9 cellular contexts compared by ENCODE assay signal in the genomic region with DNA sequence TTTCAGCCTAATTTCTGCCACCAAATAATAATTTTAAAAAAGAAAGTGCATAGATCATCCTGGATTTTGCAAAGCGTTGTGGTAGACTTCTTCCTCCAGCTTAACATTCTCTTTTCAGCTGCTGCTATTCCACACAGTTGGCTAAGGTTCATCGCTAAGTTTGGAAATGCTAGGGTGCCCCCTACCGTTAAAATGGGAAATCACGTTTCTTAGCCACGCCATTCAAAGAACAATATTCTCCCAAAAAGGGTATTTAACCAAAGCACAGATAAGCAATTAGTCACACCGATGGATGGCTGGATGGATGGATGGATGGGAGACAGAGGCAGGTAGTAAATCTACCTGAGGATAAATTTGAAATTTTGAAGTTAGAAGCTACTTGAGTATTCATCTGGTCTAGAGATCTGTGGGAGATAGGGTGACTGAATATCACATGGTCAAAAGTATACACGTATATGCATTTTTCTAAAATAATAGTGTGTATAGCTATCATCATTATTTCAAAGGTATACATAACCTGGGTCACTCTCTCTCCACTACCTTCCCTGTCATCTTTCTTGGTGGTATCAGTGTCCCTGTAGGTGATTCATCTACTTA.
DNase-seq lines count a peak whose midpoint lies in the region; ATAC-seq lines count a peak whose summit lies in the region.
"Had no signal": no experiment of that assay in that cellular context is flagged by ENCODE, and none has a peak within 500 bp of the region (broad histone marks: within the 10 kb centered on the region; RNA-seq: fewer than 3 reads in every experiment).

No MANE protein-coding gene starts in this region.

- peak; percentile 74 for ATAC-seq in GM19328 (IDR thresholded peaks at IDR 0.05; ENCODE audit: unreplicated experiment)
- peak; percentile 93 for ATAC-seq in HG03342 (IDR thresholded peaks at IDR 0.05; ENCODE audit: unreplicated experiment)
- peak; percentile 56 for ATAC-seq in activated T-helper 17 cell treated with anti-CD3 and anti-CD28 coated beads, Interleukin-2, amount 50 U/mL, for 72 hours (replicated peaks)
- no peak for ATAC-seq in HG02840 (IDR thresholded peaks at IDR 0.05; ENCODE audit: low FRiP score, unreplicated experiment)

- H3K27me3 Mint-ChIP-seq in activated T-helper 17 cell treated with anti-CD3 and anti-CD28 coated beads, Interleukin-2, amount 50 U/mL, for 72 hours, result peaks cover 15% of the 10 kb centered on the region

- H3K27ac Mint-ChIP-seq in activated T-helper 17 cell treated with anti-CD3 and anti-CD28 coated beads, Interleukin-2, amount 50 U/mL, for 72 hours, result no peak overlapping the region
- H3K27ac Mint-ChIP-seq: activated naive CD4-positive, alpha-beta T cell treated with anti-CD3 and anti-CD28 coated beads, Interleukin-2, amount 50 U/mL, for 24 hours had no signal

- H3K4me3 Mint-ChIP-seq in activated T-helper 17 cell treated with anti-CD3 and anti-CD28 coated beads, Interleukin-2, amount 50 U/mL, for 72 hours, result no peak overlapping the region
- H3K4me3 Mint-ChIP-seq: activated naive CD4-positive, alpha-beta T cell treated with anti-CD3 and anti-CD28 coated beads, Interleukin-2, amount 50 U/mL, for 24 hours had no signal

- DNase-seq in DMS114 treated with DMSO at 0.1 percent for 48 hours (lab: John Stamatoyannopoulos, UW; ENCODE audit: unreplicated experiment) (peak; percentile 62), NCI-H526 treated with DMSO at 0.1 percent for 48 hours (lab: John Stamatoyannopoulos, UW) (peak; percentile 77), globus pallidus (ENCODE audit: low spot score) (peak; percentile 73), pons (ENCODE audit: low spot score) (peak; percentile 83)

- H3K36me3 Mint-ChIP-seq in activated T-helper 17 cell treated with anti-CD3 and anti-CD28 coated beads, Interleukin-2, amount 50 U/mL, for 72 hours (ENCODE audit: low read depth), result no peaks in the 10 kb centered on the region
- H3K36me3 Mint-ChIP-seq: activated naive CD4-positive, alpha-beta T cell treated with anti-CD3 and anti-CD28 coated beads, Interleukin-2, amount 50 U/mL, for 24 hours had no signal

- H3K9me3 Mint-ChIP-seq in activated T-helper 17 cell treated with anti-CD3 and anti-CD28 coated beads, Interleukin-2, amount 50 U/mL, for 72 hours, result no peaks in the 10 kb centered on the region
- H3K9me3 Mint-ChIP-seq: activated naive CD4-positive, alpha-beta T cell treated with anti-CD3 and anti-CD28 coated beads, Interleukin-2, amount 50 U/mL, for 24 hours had no signal

- H3K4me1 Mint-ChIP-seq in activated T-helper 17 cell treated with anti-CD3 and anti-CD28 coated beads, Interleukin-2, amount 50 U/mL, for 72 hours, result no peaks in the 10 kb centered on the region
- H3K4me1 Mint-ChIP-seq: activated naive CD4-positive, alpha-beta T cell treated with anti-CD3 and anti-CD28 coated beads, Interleukin-2, amount 50 U/mL, for 24 hours had no signal
